9 cellular contexts compared by ENCODE assay signal in genomic region chr6:17440811-17441210, GRCh38. TPM values are rescaled to one million over a fixed set of nuclear protein-coding genes. Genes with fewer than 3 reads are reported as not detected.
"Had no signal": no experiment of that assay in that cellular context is flagged by ENCODE, and none has a peak within 500 bp of the region (broad histone marks: within the 10 kb centered on the region; RNA-seq: fewer than 3 reads in every experiment).

No MANE protein-coding gene starts in this region.

RNA-seq across cellular contexts. Expression of gene CAP2, which starts 47.4 kb away (rescaled TPM):
- total RNA-seq: activated naive CD4-positive, alpha-beta T cell treated with anti-CD3 and anti-CD28 coated beads for 36 hours; activated naive CD4-positive, alpha-beta T cell treated with anti-CD3 and anti-CD28 coated beads, Interleukin-2, amount 50 U/mL, for 72 hours; activated naive CD8-positive, alpha-beta T cell treated with anti-CD3 and anti-CD28 coated beads for 36 hours; activated naive CD8-positive, alpha-beta T cell treated with anti-CD3 and anti-CD28 coated beads, Interleukin-2, amount 10 ng/mL, durations not matched to agents 7 days and 5 days; activated T-cell treated with anti-CD3 and anti-CD28 coated beads, Interleukin-2, amount 50 U/mL, for 4 hours; activated T-cell treated with anti-CD3 and anti-CD28 coated beads, Interleukin-2, amount 50 U/mL, for 72 hours; activated T-helper 1 cell treated with anti-CD3 and anti-CD28 coated beads, Interleukin-12 subunit alpha, Interleukin-12 subunit beta, Interleukin-2, Interleukin-4 antibody, amounts not matched to agents 30 ng/mL and 10 ng/mL and 1 ng/mL, durations not matched to agents 14 hours and 24 hours and 36 hours; activated T-helper 17 cell treated with anti-CD3 and anti-CD28 coated beads, Interleukin-2, amount 50 U/mL, for 72 hours; activated T-helper 2 cell treated with anti-CD3 and anti-CD28 coated beads, Interferon-gamma antibody, Interleukin-2, Interleukin-4, amounts not matched to agents 10 μg/mL and 5 μg/mL and 100 μg/mL, durations not matched to agents 14 hours and 24 hours and 36 hours had no signal
